Comparison of ENCODE assay signal across 1 cellular context in the genomic region with DNA sequence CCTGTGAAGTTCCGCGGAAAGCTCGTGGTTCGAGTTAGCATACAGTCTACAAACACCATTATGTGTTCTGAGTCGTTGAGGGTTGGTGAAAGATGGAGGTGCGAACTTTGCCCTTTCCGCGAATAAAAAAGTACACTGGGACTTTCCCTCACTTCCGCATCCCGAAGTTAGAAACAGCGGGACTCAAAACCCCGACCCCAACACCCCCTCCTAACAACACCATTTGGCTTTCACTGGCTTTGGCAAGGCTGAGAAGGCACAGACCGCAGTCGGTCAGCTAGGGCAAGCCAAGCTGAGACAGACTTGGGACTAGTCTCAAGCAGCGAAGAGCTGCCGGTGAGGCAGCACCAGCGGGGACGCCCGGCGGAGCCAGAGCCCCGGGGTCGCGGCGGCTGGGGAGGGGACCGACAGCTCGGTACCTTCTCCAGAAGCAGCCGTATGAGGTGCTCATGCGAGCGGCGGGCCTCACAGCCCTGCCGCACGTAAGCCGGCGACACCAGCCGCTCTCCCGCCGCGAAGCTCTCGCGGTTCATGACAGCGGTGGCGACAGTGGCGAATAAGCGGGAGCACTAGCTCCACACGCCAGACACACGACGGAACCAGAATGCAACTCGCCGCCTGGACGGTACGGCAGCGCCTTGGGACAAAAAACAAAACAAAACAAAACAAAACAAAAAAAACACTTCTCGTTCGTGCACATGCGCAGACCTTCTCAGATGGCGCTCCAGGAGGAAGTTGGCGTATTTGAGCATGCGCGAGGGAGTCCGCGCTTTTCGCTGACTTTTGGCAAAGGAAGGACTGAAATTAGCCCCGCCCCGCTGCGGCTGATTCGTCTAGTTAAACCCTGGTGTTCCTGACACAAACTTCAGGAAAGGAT.
TF ChIP-seq lines count a peak whose summit lies in the region.

A gene (minus strand): TSS at position 613 of the 877 bp plus-strand sequence. CDS start 80 bp downstream, at position 533.

TF ChIP-seq in HEK293, 187 proteins besides CTCF, POLR2A, EP300 and RAD21 (continued from another document and continues in another):
- no peak for TF ChIP-seq YY2 (tag by site-specific recombination; IDR thresholded peaks at IDR 0.05)
- TF ChIP-seq KLF16 (tag by site-specific recombination; IDR thresholded peaks at IDR 0.05) = no peak
- TF ChIP-seq, protein P1, sequence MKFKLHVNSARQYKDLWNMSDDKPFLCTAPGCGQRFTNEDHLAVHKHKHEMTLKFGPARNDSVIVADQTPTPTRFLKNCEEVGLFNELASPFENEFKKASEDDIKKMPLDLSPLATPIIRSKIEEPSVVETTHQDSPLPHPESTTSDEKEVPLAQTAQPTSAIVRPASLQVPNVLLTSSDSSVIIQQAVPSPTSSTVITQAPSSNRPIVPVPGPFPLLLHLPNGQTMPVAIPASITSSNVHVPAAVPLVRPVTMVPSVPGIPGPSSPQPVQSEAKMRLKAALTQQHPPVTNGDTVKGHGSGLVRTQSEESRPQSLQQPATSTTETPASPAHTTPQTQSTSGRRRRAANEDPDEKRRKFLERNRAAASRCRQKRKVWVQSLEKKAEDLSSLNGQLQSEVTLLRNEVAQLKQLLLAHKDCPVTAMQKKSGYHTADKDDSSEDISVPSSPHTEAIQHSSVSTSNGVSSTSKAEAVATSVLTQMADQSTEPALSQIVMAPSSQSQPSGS (tag by site-specific recombination; IDR thresholded peaks at IDR 0.05; ENCODE audit: low read depth) = no peak
- TF ChIP-seq ZBTB7A (tag by site-specific recombination; IDR thresholded peaks at IDR 0.05; ENCODE audit: low read depth) = no peak
- TF ChIP-seq, protein P2, sequence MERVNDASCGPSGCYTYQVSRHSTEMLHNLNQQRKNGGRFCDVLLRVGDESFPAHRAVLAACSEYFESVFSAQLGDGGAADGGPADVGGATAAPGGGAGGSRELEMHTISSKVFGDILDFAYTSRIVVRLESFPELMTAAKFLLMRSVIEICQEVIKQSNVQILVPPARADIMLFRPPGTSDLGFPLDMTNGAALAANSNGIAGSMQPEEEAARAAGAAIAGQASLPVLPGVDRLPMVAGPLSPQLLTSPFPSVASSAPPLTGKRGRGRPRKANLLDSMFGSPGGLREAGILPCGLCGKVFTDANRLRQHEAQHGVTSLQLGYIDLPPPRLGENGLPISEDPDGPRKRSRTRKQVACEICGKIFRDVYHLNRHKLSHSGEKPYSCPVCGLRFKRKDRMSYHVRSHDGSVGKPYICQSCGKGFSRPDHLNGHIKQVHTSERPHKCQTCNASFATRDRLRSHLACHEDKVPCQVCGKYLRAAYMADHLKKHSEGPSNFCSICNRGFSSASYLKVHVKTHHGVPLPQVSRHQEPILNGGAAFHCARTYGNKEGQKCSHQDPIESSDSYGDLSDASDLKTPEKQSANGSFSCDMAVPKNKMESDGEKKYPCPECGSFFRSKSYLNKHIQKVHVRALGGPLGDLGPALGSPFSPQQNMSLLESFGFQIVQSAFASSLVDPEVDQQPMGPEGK (tag by site-specific recombination; IDR thresholded peaks at IDR 0.05) = peak; percentile 14; the same call in 1 of the 2 replicates
- TF ChIP-seq ZNF530 (tag by site-specific recombination; IDR thresholded peaks at IDR 0.05; ENCODE audit: low read depth) = no peak
- no peak for TF ChIP-seq ZNF670 (tag by site-specific recombination; IDR thresholded peaks at IDR 0.05; ENCODE audit: low read depth)
- TF ChIP-seq HOXC10 (CRISPR knock-in tag; IDR thresholded peaks at IDR 0.05) = no peak
- no peak for TF ChIP-seq GFI1B (tag by site-specific recombination; IDR thresholded peaks at IDR 0.05)
- no peak for TF ChIP-seq ZNF175 (tag by site-specific recombination; IDR thresholded peaks at IDR 0.05)
- TF ChIP-seq BCL11B (tag by site-specific recombination; IDR thresholded peaks at IDR 0.05; ENCODE audit: low read depth) = no peak
- no peak for TF ChIP-seq ZNF776 (tag by site-specific recombination; IDR thresholded peaks at IDR 0.05; ENCODE audit: borderline replicate concordance)
- TF ChIP-seq TRIM28 (IDR thresholded peaks at IDR 0.05; ENCODE audit: borderline replicate concordance, low read length) = 0 out of 2 replicates have a peak, but pooled peaks have one; percentile 13
- no peak for TF ChIP-seq HOXA7 (CRISPR knock-in tag; IDR thresholded peaks at IDR 0.05; ENCODE audit: borderline replicate concordance)
- TF ChIP-seq ZFP37 (tag by site-specific recombination; IDR thresholded peaks at IDR 0.05) = 0 out of 2 replicates have a peak, but pooled peaks have one; percentile 16
- TF ChIP-seq KLF7 (tag by site-specific recombination; IDR thresholded peaks at IDR 0.05; ENCODE audit: borderline replicate concordance) = no peak
- no peak for TF ChIP-seq SETDB1 (IDR thresholded peaks at IDR 0.05; ENCODE audit: insufficient read length, low read length)
- no peak for TF ChIP-seq ZNF544 (tag by site-specific recombination; IDR thresholded peaks at IDR 0.05)
- TF ChIP-seq, protein P3, sequence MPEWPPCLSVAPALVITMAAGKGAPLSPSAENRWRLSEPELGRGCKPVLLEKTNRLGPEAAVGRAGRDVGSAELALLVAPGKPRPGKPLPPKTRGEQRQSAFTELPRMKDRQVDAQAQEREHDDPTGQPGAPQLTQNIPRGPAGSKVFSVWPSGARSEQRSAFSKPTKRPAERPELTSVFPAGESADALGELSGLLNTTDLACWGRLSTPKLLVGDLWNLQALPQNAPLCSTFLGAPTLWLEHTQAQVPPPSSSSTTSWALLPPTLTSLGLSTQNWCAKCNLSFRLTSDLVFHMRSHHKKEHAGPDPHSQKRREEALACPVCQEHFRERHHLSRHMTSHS (tag by site-specific recombination; IDR thresholded peaks at IDR 0.05) = no peak
- no peak for TF ChIP-seq ZFP41 (tag by site-specific recombination; IDR thresholded peaks at IDR 0.05; ENCODE audit: borderline replicate concordance)
- TF ChIP-seq SP3 (tag by site-specific recombination; IDR thresholded peaks at IDR 0.05) = peak; percentile 42; the same call in 1 of the 2 replicates
- TF ChIP-seq, protein P4, sequence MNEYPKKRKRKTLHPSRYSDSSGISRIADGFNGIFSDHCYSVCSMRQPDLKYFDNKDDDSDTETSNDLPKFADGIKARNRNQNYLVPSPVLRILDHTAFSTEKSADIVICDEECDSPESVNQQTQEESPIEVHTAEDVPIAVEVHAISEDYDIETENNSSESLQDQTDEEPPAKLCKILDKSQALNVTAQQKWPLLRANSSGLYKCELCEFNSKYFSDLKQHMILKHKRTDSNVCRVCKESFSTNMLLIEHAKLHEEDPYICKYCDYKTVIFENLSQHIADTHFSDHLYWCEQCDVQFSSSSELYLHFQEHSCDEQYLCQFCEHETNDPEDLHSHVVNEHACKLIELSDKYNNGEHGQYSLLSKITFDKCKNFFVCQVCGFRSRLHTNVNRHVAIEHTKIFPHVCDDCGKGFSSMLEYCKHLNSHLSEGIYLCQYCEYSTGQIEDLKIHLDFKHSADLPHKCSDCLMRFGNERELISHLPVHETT (tag by site-specific recombination; IDR thresholded peaks at IDR 0.05) = no peak
- no peak for TF ChIP-seq ZNF830 (tag by site-specific recombination; IDR thresholded peaks at IDR 0.05; ENCODE audit: low read depth)
- TF ChIP-seq ZIC2 (tag by site-specific recombination; IDR thresholded peaks at IDR 0.05) = peak; percentile 73; the same call in 1 of the 2 replicates
- TF ChIP-seq SP7 (tag by site-specific recombination; IDR thresholded peaks at IDR 0.05) = peak; percentile 55; the same call in 1 of the 2 replicates
- TF ChIP-seq ZNF423 (tag by site-specific recombination; IDR thresholded peaks at IDR 0.05) = no peak
- no peak for TF ChIP-seq ZNF138 (tag by site-specific recombination; IDR thresholded peaks at IDR 0.05; ENCODE audit: borderline replicate concordance)
- TF ChIP-seq ZNF221 (tag by site-specific recombination; IDR thresholded peaks at IDR 0.05; ENCODE audit: borderline replicate concordance) = no peak
- TF ChIP-seq ZNF23 (tag by site-specific recombination; IDR thresholded peaks at IDR 0.05; ENCODE audit: borderline replicate concordance) = no peak
- TF ChIP-seq ZNF785 (tag by site-specific recombination; IDR thresholded peaks at IDR 0.05) = no peak
- no peak for TF ChIP-seq ZNF132 (tag by site-specific recombination; IDR thresholded peaks at IDR 0.05; ENCODE audit: borderline replicate concordance)
- TF ChIP-seq MYNN (tag by site-specific recombination; IDR thresholded peaks at IDR 0.05; ENCODE audit: borderline replicate concordance) = no peak
- no peak for TF ChIP-seq TCF7L2 (IDR thresholded peaks at IDR 0.05; ENCODE audit: borderline replicate concordance, low read depth, low read length)
- no peak for TF ChIP-seq ZNF561 (tag by site-specific recombination; IDR thresholded peaks at IDR 0.05; ENCODE audit: borderline replicate concordance)
- TF ChIP-seq, protein P5, sequence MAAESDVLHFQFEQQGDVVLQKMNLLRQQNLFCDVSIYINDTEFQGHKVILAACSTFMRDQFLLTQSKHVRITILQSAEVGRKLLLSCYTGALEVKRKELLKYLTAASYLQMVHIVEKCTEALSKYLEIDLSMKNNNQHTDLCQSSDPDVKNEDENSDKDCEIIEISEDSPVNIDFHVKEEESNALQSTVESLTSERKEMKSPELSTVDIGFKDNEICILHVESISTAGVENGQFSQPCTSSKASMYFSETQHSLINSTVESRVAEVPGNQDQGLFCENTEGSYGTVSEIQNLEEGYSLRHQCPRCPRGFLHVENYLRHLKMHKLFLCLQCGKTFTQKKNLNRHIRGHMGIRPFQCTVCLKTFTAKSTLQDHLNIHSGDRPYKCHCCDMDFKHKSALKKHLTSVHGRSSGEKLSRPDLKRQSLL (tag by site-specific recombination; IDR thresholded peaks at IDR 0.05) = no peak
- TF ChIP-seq ZNF223 (tag by site-specific recombination; IDR thresholded peaks at IDR 0.05) = no peak
- TF ChIP-seq, protein P6, sequence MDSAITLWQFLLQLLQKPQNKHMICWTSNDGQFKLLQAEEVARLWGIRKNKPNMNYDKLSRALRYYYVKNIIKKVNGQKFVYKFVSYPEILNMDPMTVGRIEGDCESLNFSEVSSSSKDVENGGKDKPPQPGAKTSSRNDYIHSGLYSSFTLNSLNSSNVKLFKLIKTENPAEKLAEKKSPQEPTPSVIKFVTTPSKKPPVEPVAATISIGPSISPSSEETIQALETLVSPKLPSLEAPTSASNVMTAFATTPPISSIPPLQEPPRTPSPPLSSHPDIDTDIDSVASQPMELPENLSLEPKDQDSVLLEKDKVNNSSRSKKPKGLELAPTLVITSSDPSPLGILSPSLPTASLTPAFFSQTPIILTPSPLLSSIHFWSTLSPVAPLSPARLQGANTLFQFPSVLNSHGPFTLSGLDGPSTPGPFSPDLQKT (IDR thresholded peaks at IDR 0.05; ENCODE audit: borderline replicate concordance, low read depth, low read length) = no peak
- TF ChIP-seq ZNF701 (tag by site-specific recombination; IDR thresholded peaks at IDR 0.05) = no peak
- no peak for TF ChIP-seq ZNF626 (tag by site-specific recombination; IDR thresholded peaks at IDR 0.05)
- no peak for TF ChIP-seq ZNF473 (tag by site-specific recombination; IDR thresholded peaks at IDR 0.05)
- TF ChIP-seq, protein P7, sequence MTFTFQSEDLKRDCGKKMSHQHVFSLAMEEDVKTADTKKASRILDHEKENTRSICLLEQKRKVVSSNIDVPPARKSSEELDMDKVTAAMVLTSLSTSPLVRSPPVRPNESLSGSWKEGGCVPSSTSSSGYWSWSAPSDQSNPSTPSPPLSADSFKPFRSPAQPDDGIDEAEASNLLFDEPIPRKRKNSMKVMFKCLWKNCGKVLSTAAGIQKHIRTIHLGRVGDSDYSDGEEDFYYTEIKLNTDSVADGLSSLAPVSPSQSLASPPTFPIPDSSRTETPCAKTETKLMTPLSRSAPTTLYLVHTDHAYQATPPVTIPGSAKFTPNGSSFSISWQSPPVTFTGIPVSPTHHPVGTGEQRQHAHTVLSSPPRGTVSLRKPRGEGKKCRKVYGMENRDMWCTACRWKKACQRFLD (tag by site-specific recombination; IDR thresholded peaks at IDR 0.05) = no peak
- TF ChIP-seq ZNF426 (tag by site-specific recombination; IDR thresholded peaks at IDR 0.05) = no peak
- no peak for TF ChIP-seq ZNF747 (tag by site-specific recombination; IDR thresholded peaks at IDR 0.05)
- TF ChIP-seq ZNF560 (tag by site-specific recombination; IDR thresholded peaks at IDR 0.05; ENCODE audit: borderline replicate concordance) = no peak
- TF ChIP-seq, protein P8, sequence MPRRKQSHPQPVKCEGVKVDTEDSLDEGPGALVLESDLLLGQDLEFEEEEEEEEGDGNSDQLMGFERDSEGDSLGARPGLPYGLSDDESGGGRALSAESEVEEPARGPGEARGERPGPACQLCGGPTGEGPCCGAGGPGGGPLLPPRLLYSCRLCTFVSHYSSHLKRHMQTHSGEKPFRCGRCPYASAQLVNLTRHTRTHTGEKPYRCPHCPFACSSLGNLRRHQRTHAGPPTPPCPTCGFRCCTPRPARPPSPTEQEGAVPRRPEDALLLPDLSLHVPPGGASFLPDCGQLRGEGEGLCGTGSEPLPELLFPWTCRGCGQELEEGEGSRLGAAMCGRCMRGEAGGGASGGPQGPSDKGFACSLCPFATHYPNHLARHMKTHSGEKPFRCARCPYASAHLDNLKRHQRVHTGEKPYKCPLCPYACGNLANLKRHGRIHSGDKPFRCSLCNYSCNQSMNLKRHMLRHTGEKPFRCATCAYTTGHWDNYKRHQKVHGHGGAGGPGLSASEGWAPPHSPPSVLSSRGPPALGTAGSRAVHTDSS (tag by site-specific recombination; IDR thresholded peaks at IDR 0.05) = no peak
- no peak for TF ChIP-seq MEIS1 (CRISPR knock-in tag; IDR thresholded peaks at IDR 0.05; ENCODE audit: borderline replicate concordance)
- TF ChIP-seq, protein P9, sequence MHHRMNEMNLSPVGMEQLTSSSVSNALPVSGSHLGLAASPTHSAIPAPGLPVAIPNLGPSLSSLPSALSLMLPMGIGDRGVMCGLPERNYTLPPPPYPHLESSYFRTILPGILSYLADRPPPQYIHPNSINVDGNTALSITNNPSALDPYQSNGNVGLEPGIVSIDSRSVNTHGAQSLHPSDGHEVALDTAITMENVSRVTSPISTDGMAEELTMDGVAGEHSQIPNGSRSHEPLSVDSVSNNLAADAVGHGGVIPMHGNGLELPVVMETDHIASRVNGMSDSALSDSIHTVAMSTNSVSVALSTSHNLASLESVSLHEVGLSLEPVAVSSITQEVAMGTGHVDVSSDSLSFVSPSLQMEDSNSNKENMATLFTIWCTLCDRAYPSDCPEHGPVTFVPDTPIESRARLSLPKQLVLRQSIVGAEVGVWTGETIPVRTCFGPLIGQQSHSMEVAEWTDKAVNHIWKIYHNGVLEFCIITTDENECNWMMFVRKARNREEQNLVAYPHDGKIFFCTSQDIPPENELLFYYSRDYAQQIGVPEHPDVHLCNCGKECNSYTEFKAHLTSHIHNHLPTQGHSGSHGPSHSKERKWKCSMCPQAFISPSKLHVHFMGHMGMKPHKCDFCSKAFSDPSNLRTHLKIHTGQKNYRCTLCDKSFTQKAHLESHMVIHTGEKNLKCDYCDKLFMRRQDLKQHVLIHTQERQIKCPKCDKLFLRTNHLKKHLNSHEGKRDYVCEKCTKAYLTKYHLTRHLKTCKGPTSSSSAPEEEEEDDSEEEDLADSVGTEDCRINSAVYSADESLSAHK (tag by site-specific recombination; IDR thresholded peaks at IDR 0.05) = no peak
